Comparison of ENCODE assay signal across 19 cellular contexts in genomic region chr2:20671736-20672080, GRCh38. TPM values are rescaled to one million over a fixed set of nuclear protein-coding genes. Genes with fewer than 3 reads are reported as not detected.
DNase-seq lines count a peak whose midpoint lies in the region; ATAC-seq, FAIRE-seq and TF ChIP-seq lines count a peak whose summit lies in the region.
"Had no signal": no experiment of that assay in that cellular context is flagged by ENCODE, and none has a peak within 500 bp of the region (broad histone marks: within the 10 kb centered on the region; RNA-seq: fewer than 3 reads in every experiment).

No MANE protein-coding gene starts in this region.

- H3K36me3 Mint-ChIP-seq in WTC11 (no peaks in the 10 kb centered on the region), mesothelial cell of epicardium (no peaks in the 10 kb centered on the region)
- peaks cover under 1 to 12% of the 10 kb centered on the region in 2 donors for H3K36me3 Mint-ChIP-seq in stimulated activated naive B cell treated with anti-CD40 and anti-IgM and Interleukin-4, amounts not matched to agents 10 μg/mL and 1 μg/mL and 100 μg/mL, for 72 hours
- H3K36me3 Mint-ChIP-seq in activated naive CD4-positive, alpha-beta T cell treated with anti-CD3 and anti-CD28 coated beads, Interleukin-2, amount 10 ng/mL, durations not matched to agents 7 days and 5 days = peaks cover 2% of the 10 kb centered on the region

- DNase-seq in GM19239 (ENCODE audit: insufficient read length, low spot score) = no peak
- DNase-seq in WTC11 (ENCODE audit: low spot score) = no peak
- DNase-seq in mesothelial cell of epicardium (ENCODE audit: low spot score in 2 of 2, unreplicated experiment in 2 of 2) = no peak
- no peak for DNase-seq in stimulated activated naive B cell treated with anti-CD40 and anti-IgM and Interleukin-4, amounts not matched to agents 10 μg/mL and 1 μg/mL and 100 μg/mL, for 72 hours
- no peak for DNase-seq in cortex of kidney (lab: John Stamatoyannopoulos, UW)
- DNase-seq in activated naive CD4-positive, alpha-beta T cell treated with anti-CD3 and anti-CD28 coated beads, Interleukin-2, amount 10 ng/mL, durations not matched to agents 7 days and 5 days = no peak
- DNase-seq: COR-L47, IMR-90, Kasumi-1, MM.1S, NCI-H1105, NCI-H1694, NCI-H2107, NCI-H2227 treated with DMSO at 0.1 percent for 48 hours, NCI-H524 had no signal

- TF ChIP-seq CTCF in WTC11 (IDR thresholded peaks at IDR 0.05) = no peak
- no peak for TF ChIP-seq CTCF in mesothelial cell of epicardium (IDR thresholded peaks at IDR 0.05; ENCODE audit: unreplicated experiment)

- POLR2A ChIA-PET in WTC11 (lab: Charles Lee) = interaction anchor here (0.7 kb wide), 1 partner anchor 225 kb away, joined by 3 read pairs; the partner anchor contains the start of gene RHOB

- no peak overlapping the region for H3K27ac Mint-ChIP-seq in WTC11
- H3K27ac Mint-ChIP-seq in mesothelial cell of epicardium = no peak overlapping the region
- peak overlapping the region; percentile 51 for H3K27ac Mint-ChIP-seq in stimulated activated naive B cell treated with anti-CD40 and anti-IgM and Interleukin-4, amounts not matched to agents 10 μg/mL and 1 μg/mL and 100 μg/mL, for 72 hours
- no peak overlapping the region for H3K27ac Mint-ChIP-seq in activated naive CD4-positive, alpha-beta T cell treated with anti-CD3 and anti-CD28 coated beads, Interleukin-2, amount 10 ng/mL, durations not matched to agents 7 days and 5 days

- peaks cover 61% of the 10 kb centered on the region for H3K4me1 Mint-ChIP-seq in WTC11
- peaks cover 18% of the 10 kb centered on the region for H3K4me1 Mint-ChIP-seq in mesothelial cell of epicardium
- H3K4me1 Mint-ChIP-seq in stimulated activated naive B cell treated with anti-CD40 and anti-IgM and Interleukin-4, amounts not matched to agents 10 μg/mL and 1 μg/mL and 100 μg/mL, for 72 hours = peaks cover 44 to 73% of the 10 kb centered on the region in 2 donors
- peaks cover 3% of the 10 kb centered on the region for H3K4me1 Mint-ChIP-seq in activated naive CD4-positive, alpha-beta T cell treated with anti-CD3 and anti-CD28 coated beads, Interleukin-2, amount 10 ng/mL, durations not matched to agents 7 days and 5 days

- no peak for ATAC-seq in WTC11
- ATAC-seq in stimulated activated naive B cell treated with anti-CD40 and anti-IgM and Interleukin-4, amounts not matched to agents 10 μg/mL and 1 μg/mL and 100 μg/mL, for 72 hours (replicated peaks) = no peak
- no peak for ATAC-seq in HG02678 (IDR thresholded peaks at IDR 0.05; ENCODE audit: unreplicated experiment)
- ATAC-seq: Panc1 had no signal

- H3K27me3 Mint-ChIP-seq in WTC11 (ENCODE audit: low read depth) = peaks cover 87% of the 10 kb centered on the region
- H3K27me3 Mint-ChIP-seq in mesothelial cell of epicardium (ENCODE audit: low read depth) = peaks cover 85% of the 10 kb centered on the region
- H3K27me3 Mint-ChIP-seq in stimulated activated naive B cell treated with anti-CD40 and anti-IgM and Interleukin-4, amounts not matched to agents 10 μg/mL and 1 μg/mL and 100 μg/mL, for 72 hours = peaks cover 39 to 60% of the 10 kb centered on the region in 2 donors
- H3K27me3 Mint-ChIP-seq in activated naive CD4-positive, alpha-beta T cell treated with anti-CD3 and anti-CD28 coated beads, Interleukin-2, amount 10 ng/mL, durations not matched to agents 7 days and 5 days = peaks cover 74% of the 10 kb centered on the region

- H3K9me3 Mint-ChIP-seq in WTC11 (no peaks in the 10 kb centered on the region), mesothelial cell of epicardium (no peaks in the 10 kb centered on the region)
- no peaks in the 10 kb centered on the region for H3K9me3 Mint-ChIP-seq in stimulated activated naive B cell treated with anti-CD40 and anti-IgM and Interleukin-4, amounts not matched to agents 10 μg/mL and 1 μg/mL and 100 μg/mL, for 72 hours
- H3K9me3 Mint-ChIP-seq in activated naive CD4-positive, alpha-beta T cell treated with anti-CD3 and anti-CD28 coated beads, Interleukin-2, amount 10 ng/mL, durations not matched to agents 7 days and 5 days = no peaks in the 10 kb centered on the region

- CTCF ChIA-PET in WTC11 (lab: Charles Lee) = interaction anchor here (1.0 to 10.1 kb wide), 4 partner anchors 8 to 291 kb away, joined by 3 to 329 read pairs (median 5); partner anchors contain the start of genes GDF7, HS1BP3 and LDAH
- CTCF ChIA-PET in activated naive CD4-positive, alpha-beta T cell treated with anti-CD3 and anti-CD28 coated beads, Interleukin-2, amount 10 ng/mL, durations not matched to agents 7 days and 5 days (lab: Charles Lee) = interaction anchor here (3.3 kb wide), 1 partner anchor 10 kb away, joined by 22 read pairs; no protein-coding TSS in a partner anchor

- peak overlapping the region; percentile 52 for H3K4me3 Mint-ChIP-seq in WTC11
- H3K4me3 Mint-ChIP-seq in mesothelial cell of epicardium = peak overlapping the region; percentile 33
- peak overlapping the region in 1 of 2 donors; percentile 46 for H3K4me3 Mint-ChIP-seq in stimulated activated naive B cell treated with anti-CD40 and anti-IgM and Interleukin-4, amounts not matched to agents 10 μg/mL and 1 μg/mL and 100 μg/mL, for 72 hours
- H3K4me3 Mint-ChIP-seq in activated naive CD4-positive, alpha-beta T cell treated with anti-CD3 and anti-CD28 coated beads, Interleukin-2, amount 10 ng/mL, durations not matched to agents 7 days and 5 days = no peak overlapping the region

- peak; percentile 23 for FAIRE-seq in GM19239 (lab: Jason Lieb, UNC)

TF ChIP-seq in WTC11, 78 proteins besides CTCF, POLR2A, EP300 and RAD21:
- no peak for TF ChIP-seq HMGXB4 (CRISPR knock-in tag; IDR thresholded peaks at IDR 0.05)

RNA-seq across cellular contexts. Expression of gene GDF7, which starts 4.8 kb away (rescaled TPM):
- total RNA-seq in WTC11 (2021) (0.18 to 0.55 TPM (median 0.23 TPM) in 3 replicates), mesothelial cell of epicardium (3.0 to 3.2 TPM (median 3.1 TPM) in 3 replicates)
- total RNA-seq: A673, GM23248 had no signal

RNA-seq across cellular contexts. Expression of gene HS1BP3, which starts 20.8 kb away (rescaled TPM):
- total RNA-seq in WTC11 (2021) (17.9 to 20.1 TPM (median 19.8 TPM) in 3 replicates), mesothelial cell of epicardium (14.3 to 16.5 TPM (median 14.6 TPM) in 3 replicates)
